Comparison of ENCODE assay signal across 1 cellular context in genomic region chr2:86440631-86441391, GRCh38.
TF ChIP-seq lines count a peak whose summit lies in the region.

KDM3A (plus strand) TSS chr2:86441371; CDS start chr2:86442048, 677 bp downstream.

TF ChIP-seq in WTC11, 78 proteins besides CTCF, POLR2A, EP300 and RAD21 (continued from another document and continues in another):
- peak; percentile 84; the same call in 1 of the 2 replicates for TF ChIP-seq ATF6 (CRISPR knock-in tag; IDR thresholded peaks at IDR 0.05)
- TF ChIP-seq SMAD4 (CRISPR knock-in tag; IDR thresholded peaks at IDR 0.05), result peak; percentile 69; the same call in 1 of the 2 replicates
- peak; percentile 75 for TF ChIP-seq HMGXB4 (CRISPR knock-in tag; IDR thresholded peaks at IDR 0.05)
- TF ChIP-seq TP53 (CRISPR knock-in tag; IDR thresholded peaks at IDR 0.05), result peak; percentile 99
- TF ChIP-seq ZBTB21 (CRISPR knock-in tag; IDR thresholded peaks at IDR 0.05; ENCODE audit: borderline replicate concordance), result peak; percentile 96
- TF ChIP-seq USF2 (CRISPR knock-in tag; IDR thresholded peaks at IDR 0.05), result peak; percentile 83
- TF ChIP-seq ARID4B (CRISPR knock-in tag; IDR thresholded peaks at IDR 0.05; ENCODE audit: borderline replicate concordance), result peak; percentile 99
- TF ChIP-seq ZSCAN18 (CRISPR knock-in tag; IDR thresholded peaks at IDR 0.05), result no peak
- peak; percentile 69 for TF ChIP-seq PRDM15 (CRISPR knock-in tag; IDR thresholded peaks at IDR 0.05)
- peak; percentile 99 for TF ChIP-seq ZNF281 (CRISPR knock-in tag; IDR thresholded peaks at IDR 0.05)
- TF ChIP-seq MLX (CRISPR knock-in tag; IDR thresholded peaks at IDR 0.05), result no peak
- TF ChIP-seq ELF4 (CRISPR knock-in tag; IDR thresholded peaks at IDR 0.05; ENCODE audit: low read depth), result peak; percentile 95
- TF ChIP-seq ZNF512 (CRISPR knock-in tag; IDR thresholded peaks at IDR 0.05; ENCODE audit: borderline replicate concordance), result peak; percentile 90; the same call in 1 of the 2 replicates
- peak; percentile 99 for TF ChIP-seq CREB1 (CRISPR knock-in tag; IDR thresholded peaks at IDR 0.05)
- TF ChIP-seq SP1 (CRISPR knock-in tag; conservative IDR thresholded peaks at IDR 0.05), result peak; percentile 70
- peak; percentile 98 for TF ChIP-seq E2F1 (CRISPR knock-in tag; IDR thresholded peaks at IDR 0.05)
- peak; percentile 98; the same call in 1 of the 2 replicates for TF ChIP-seq AFF4 (CRISPR knock-in tag; IDR thresholded peaks at IDR 0.05; ENCODE audit: borderline replicate concordance)
- TF ChIP-seq JUN (CRISPR knock-in tag; IDR thresholded peaks at IDR 0.05), result peak; percentile 97
- TF ChIP-seq IRF2 (CRISPR knock-in tag; IDR thresholded peaks at IDR 0.05; ENCODE audit: borderline replicate concordance, low read depth), result no peak
- TF ChIP-seq ETV6 (CRISPR knock-in tag; IDR thresholded peaks at IDR 0.05), result peak; percentile 99
- peak; percentile 88 for TF ChIP-seq GABPB1 (CRISPR knock-in tag; IDR thresholded peaks at IDR 0.05)
- peak; percentile 63 for TF ChIP-seq ZNF121 (CRISPR knock-in tag; IDR thresholded peaks at IDR 0.05)
- peak; percentile 100 for TF ChIP-seq MAX (CRISPR knock-in tag; IDR thresholded peaks at IDR 0.05)
- peak; percentile 75; the same call in 1 of the 2 replicates for TF ChIP-seq TCF7 (CRISPR knock-in tag; IDR thresholded peaks at IDR 0.05; ENCODE audit: low read depth)
